ENCODE assay signal across 1 cellular context in genomic region chr6:47126647-47127339, GRCh38.
TF ChIP-seq lines count a peak whose summit lies in the region.

No MANE protein-coding gene starts in this region.

TF ChIP-seq in HepG2, 621 proteins besides CTCF, POLR2A, EP300 and RAD21 (continued from another document and continues in another):
- TF ChIP-seq, protein P1, sequence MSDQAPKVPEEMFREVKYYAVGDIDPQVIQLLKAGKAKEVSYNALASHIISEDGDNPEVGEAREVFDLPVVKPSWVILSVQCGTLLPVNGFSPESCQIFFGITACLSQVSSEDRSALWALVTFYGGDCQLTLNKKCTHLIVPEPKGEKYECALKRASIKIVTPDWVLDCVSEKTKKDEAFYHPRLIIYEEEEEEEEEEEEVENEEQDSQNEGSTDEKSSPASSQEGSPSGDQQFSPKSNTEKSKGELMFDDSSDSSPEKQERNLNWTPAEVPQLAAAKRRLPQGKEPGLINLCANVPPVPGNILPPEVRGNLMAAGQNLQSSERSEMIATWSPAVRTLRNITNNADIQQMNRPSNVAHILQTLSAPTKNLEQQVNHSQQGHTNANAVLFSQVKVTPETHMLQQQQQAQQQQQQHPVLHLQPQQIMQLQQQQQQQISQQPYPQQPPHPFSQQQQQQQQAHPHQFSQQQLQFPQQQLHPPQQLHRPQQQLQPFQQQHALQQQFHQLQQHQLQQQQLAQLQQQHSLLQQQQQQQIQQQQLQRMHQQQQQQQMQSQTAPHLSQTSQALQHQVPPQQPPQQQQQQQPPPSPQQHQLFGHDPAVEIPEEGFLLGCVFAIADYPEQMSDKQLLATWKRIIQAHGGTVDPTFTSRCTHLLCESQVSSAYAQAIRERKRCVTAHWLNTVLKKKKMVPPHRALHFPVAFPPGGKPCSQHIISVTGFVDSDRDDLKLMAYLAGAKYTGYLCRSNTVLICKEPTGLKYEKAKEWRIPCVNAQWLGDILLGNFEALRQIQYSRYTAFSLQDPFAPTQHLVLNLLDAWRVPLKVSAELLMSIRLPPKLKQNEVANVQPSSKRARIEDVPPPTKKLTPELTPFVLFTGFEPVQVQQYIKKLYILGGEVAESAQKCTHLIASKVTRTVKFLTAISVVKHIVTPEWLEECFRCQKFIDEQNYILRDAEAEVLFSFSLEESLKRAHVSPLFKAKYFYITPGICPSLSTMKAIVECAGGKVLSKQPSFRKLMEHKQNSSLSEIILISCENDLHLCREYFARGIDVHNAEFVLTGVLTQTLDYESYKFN (CRISPR knock-in tag; conservative IDR thresholded peaks at IDR 0.05), result peak; percentile 64
- 0 out of 2 replicates have a peak, but pooled peaks have one; percentile 24 for TF ChIP-seq ZNF614 (CRISPR knock-in tag; IDR thresholded peaks at IDR 0.05; ENCODE audit: borderline replicate concordance)
- no peak for TF ChIP-seq ZBTB46 (CRISPR knock-in tag; IDR thresholded peaks at IDR 0.05; ENCODE audit: borderline replicate concordance)
- peak; percentile 55; the same call in 1 of the 2 replicates for TF ChIP-seq NCOR1 (IDR thresholded peaks at IDR 0.05; ENCODE audit: borderline replicate concordance, low read length)
- no peak for TF ChIP-seq ZC3H13 (CRISPR knock-in tag; IDR thresholded peaks at IDR 0.05)
- TF ChIP-seq ZNF772 (CRISPR knock-in tag; IDR thresholded peaks at IDR 0.05), result peak; percentile 55; the same call in 1 of the 2 replicates
- no peak for TF ChIP-seq KDM4B (CRISPR knock-in tag; IDR thresholded peaks at IDR 0.05)
- TF ChIP-seq, protein P2, sequence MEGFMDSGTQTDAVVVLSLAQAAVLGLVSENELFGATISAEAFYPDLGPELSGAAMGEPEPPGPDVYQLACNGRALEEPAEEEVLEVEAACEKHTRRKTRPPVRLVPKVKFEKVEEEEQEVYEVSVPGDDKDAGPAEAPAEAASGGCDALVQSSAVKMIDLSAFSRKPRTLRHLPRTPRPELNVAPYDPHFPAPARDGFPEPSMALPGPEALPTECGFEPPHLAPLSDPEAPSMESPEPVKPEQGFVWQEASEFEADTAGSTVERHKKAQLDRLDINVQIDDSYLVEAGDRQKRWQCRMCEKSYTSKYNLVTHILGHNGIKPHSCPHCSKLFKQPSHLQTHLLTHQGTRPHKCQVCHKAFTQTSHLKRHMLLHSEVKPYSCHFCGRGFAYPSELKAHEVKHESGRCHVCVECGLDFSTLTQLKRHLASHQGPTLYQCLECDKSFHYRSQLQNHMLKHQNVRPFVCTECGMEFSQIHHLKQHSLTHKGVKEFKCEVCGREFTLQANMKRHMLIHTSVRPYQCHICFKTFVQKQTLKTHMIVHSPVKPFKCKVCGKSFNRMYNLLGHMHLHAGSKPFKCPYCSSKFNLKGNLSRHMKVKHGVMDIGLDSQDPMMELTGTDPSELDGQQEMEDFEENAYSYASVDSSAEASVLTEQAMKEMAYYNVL (CRISPR knock-in tag; IDR thresholded peaks at IDR 0.05; ENCODE audit: borderline replicate concordance), result no peak; the same call in 1 of the 2 replicates
- TF ChIP-seq TFAP4 (IDR thresholded peaks at IDR 0.05; ENCODE audit: borderline replicate concordance, low read depth), result peak; percentile 18; the same call in 1 of the 2 replicates
- TF ChIP-seq, protein P3, sequence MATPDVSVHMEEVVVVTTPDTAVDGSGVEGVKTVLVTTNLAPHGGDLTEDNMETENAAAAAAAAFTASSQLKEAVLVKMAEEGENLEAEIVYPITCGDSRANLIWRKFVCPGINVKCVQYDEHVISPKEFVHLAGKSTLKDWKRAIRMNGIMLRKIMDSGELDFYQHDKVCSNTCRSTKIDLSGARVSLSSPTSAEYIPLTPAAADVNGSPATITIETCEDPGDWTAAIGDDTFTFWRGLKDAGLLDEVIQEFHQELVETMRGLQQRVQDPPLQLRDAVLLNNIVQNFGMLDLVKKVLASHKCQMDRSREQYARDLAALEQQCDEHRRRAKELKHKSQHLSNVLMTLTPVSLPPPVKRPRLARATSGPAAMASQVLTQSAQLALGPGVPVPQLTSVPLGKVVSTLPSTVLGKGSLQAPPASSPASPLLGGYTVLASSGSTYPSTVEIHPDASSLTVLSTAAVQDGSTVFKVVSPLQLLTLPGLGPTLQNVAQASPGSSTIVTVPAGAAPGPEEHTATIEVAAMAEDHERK (CRISPR knock-in tag; IDR thresholded peaks at IDR 0.05; ENCODE audit: low read depth), result no peak
- no peak for TF ChIP-seq SOX6 (IDR thresholded peaks at IDR 0.05)
- TF ChIP-seq SOX6 (CRISPR knock-in tag; IDR thresholded peaks at IDR 0.05), result peak; percentile 61; the same call in 1 of the 2 replicates
- TF ChIP-seq ZNF572 (CRISPR knock-in tag; IDR thresholded peaks at IDR 0.05), result no peak
- no peak for TF ChIP-seq AKAP8 (CRISPR knock-in tag; IDR thresholded peaks at IDR 0.05)
- TF ChIP-seq ZSCAN25 (CRISPR knock-in tag; IDR thresholded peaks at IDR 0.05), result 0 out of 2 replicates have a peak, but pooled peaks have one; percentile 41
- TF ChIP-seq HCFC1 (IDR thresholded peaks at IDR 0.05; ENCODE audit: low read depth, low read length), result no peak
- no peak for TF ChIP-seq REL (CRISPR knock-in tag; conservative IDR thresholded peaks at IDR 0.05)
- no peak for TF ChIP-seq ZBTB3 (CRISPR knock-in tag; IDR thresholded peaks at IDR 0.05; ENCODE audit: borderline replicate concordance, low read depth)
- no peak for TF ChIP-seq MAFG (CRISPR knock-in tag; IDR thresholded peaks at IDR 0.05)
- no peak for TF ChIP-seq KDM5B (CRISPR knock-in tag; IDR thresholded peaks at IDR 0.05; ENCODE audit: borderline replicate concordance)
- no peak for TF ChIP-seq ATF7 (IDR thresholded peaks at IDR 0.05)
- TF ChIP-seq ATF7 (CRISPR knock-in tag; IDR thresholded peaks at IDR 0.05), result peak; percentile 16; the same call in 1 of the 2 replicates
- no peak for TF ChIP-seq RFX3 (CRISPR knock-in tag; IDR thresholded peaks at IDR 0.05)
- TF ChIP-seq GLI4 (CRISPR knock-in tag; IDR thresholded peaks at IDR 0.05; ENCODE audit: borderline replicate concordance), result peak; percentile 22; the same call in 1 of the 2 replicates
- peak; percentile 81; the same call in 1 of the 2 replicates for TF ChIP-seq GFI1 (CRISPR knock-in tag; IDR thresholded peaks at IDR 0.05; ENCODE audit: borderline replicate concordance)
- TF ChIP-seq ZFX (CRISPR knock-in tag; IDR thresholded peaks at IDR 0.05; ENCODE audit: low read depth), result peak; percentile 46
- TF ChIP-seq MLLT10 (CRISPR knock-in tag; IDR thresholded peaks at IDR 0.05), result no peak
- peak; percentile 47; the same call in 1 of the 2 replicates for TF ChIP-seq TFDP1 (CRISPR knock-in tag; IDR thresholded peaks at IDR 0.05; ENCODE audit: borderline replicate concordance)
- 0 out of 2 replicates have a peak, but pooled peaks have one; percentile 11 for TF ChIP-seq FOXA3 (CRISPR knock-in tag; IDR thresholded peaks at IDR 0.05)
- peak; percentile 6; the same call in 1 of the 2 replicates for TF ChIP-seq ZFP1 (CRISPR knock-in tag; IDR thresholded peaks at IDR 0.05)
- TF ChIP-seq SUZ12 (IDR thresholded peaks at IDR 0.05; ENCODE audit: low read depth, low read length), result no peak
- TF ChIP-seq ZNF350 (CRISPR knock-in tag; IDR thresholded peaks at IDR 0.05; ENCODE audit: borderline replicate concordance, low read depth), result peak; percentile 37; the same call in 1 of the 2 replicates
- no peak for TF ChIP-seq ZNF260 (CRISPR knock-in tag; IDR thresholded peaks at IDR 0.05; ENCODE audit: borderline replicate concordance, low read depth)
- TF ChIP-seq ZNF850 (CRISPR knock-in tag; conservative IDR thresholded peaks at IDR 0.05), result no peak
- TF ChIP-seq BCL3 (CRISPR knock-in tag; IDR thresholded peaks at IDR 0.05), result 0 out of 2 replicates have a peak, but pooled peaks have one; percentile 47
- TF ChIP-seq NFATC3 (CRISPR knock-in tag; IDR thresholded peaks at IDR 0.05), result no peak
- TF ChIP-seq, protein P4, sequence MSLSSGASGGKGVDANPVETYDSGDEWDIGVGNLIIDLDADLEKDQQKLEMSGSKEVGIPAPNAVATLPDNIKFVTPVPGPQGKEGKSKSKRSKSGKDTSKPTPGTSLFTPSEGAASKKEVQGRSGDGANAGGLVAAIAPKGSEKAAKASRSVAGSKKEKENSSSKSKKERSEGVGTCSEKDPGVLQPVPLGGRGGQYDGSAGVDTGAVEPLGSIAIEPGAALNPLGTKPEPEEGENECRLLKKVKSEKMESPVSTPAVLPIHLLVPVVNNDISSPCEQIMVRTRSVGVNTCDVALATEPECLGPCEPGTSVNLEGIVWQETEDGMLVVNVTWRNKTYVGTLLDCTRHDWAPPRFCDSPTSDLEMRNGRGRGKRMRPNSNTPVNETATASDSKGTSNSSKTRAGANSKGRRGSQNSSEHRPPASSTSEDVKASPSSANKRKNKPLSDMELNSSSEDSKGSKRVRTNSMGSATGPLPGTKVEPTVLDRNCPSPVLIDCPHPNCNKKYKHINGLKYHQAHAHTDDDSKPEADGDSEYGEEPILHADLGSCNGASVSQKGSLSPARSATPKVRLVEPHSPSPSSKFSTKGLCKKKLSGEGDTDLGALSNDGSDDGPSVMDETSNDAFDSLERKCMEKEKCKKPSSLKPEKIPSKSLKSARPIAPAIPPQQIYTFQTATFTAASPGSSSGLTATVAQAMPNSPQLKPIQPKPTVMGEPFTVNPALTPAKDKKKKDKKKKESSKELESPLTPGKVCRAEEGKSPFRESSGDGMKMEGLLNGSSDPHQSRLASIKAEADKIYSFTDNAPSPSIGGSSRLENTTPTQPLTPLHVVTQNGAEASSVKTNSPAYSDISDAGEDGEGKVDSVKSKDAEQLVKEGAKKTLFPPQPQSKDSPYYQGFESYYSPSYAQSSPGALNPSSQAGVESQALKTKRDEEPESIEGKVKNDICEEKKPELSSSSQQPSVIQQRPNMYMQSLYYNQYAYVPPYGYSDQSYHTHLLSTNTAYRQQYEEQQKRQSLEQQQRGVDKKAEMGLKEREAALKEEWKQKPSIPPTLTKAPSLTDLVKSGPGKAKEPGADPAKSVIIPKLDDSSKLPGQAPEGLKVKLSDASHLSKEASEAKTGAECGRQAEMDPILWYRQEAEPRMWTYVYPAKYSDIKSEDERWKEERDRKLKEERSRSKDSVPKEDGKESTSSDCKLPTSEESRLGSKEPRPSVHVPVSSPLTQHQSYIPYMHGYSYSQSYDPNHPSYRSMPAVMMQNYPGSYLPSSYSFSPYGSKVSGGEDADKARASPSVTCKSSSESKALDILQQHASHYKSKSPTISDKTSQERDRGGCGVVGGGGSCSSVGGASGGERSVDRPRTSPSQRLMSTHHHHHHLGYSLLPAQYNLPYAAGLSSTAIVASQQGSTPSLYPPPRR (CRISPR knock-in tag; IDR thresholded peaks at IDR 0.05; ENCODE audit: borderline replicate concordance), result no peak
- TF ChIP-seq DPF2 (CRISPR knock-in tag; IDR thresholded peaks at IDR 0.05; ENCODE audit: borderline replicate concordance, low read depth), result 0 out of 2 replicates have a peak, but pooled peaks have one; percentile 31
- no peak for TF ChIP-seq ZBTB7A (CRISPR knock-in tag; IDR thresholded peaks at IDR 0.05)
- peak; percentile 61; the same call in 1 of the 2 replicates for TF ChIP-seq JUN (CRISPR knock-in tag; IDR thresholded peaks at IDR 0.05)
- TF ChIP-seq MTA1 (CRISPR knock-in tag; IDR thresholded peaks at IDR 0.05; ENCODE audit: borderline replicate concordance), result no peak
- 0 out of 2 replicates have a peak, but pooled peaks have one; percentile 59 for TF ChIP-seq MED13 (CRISPR knock-in tag; IDR thresholded peaks at IDR 0.05)
- TF ChIP-seq, protein P5, sequence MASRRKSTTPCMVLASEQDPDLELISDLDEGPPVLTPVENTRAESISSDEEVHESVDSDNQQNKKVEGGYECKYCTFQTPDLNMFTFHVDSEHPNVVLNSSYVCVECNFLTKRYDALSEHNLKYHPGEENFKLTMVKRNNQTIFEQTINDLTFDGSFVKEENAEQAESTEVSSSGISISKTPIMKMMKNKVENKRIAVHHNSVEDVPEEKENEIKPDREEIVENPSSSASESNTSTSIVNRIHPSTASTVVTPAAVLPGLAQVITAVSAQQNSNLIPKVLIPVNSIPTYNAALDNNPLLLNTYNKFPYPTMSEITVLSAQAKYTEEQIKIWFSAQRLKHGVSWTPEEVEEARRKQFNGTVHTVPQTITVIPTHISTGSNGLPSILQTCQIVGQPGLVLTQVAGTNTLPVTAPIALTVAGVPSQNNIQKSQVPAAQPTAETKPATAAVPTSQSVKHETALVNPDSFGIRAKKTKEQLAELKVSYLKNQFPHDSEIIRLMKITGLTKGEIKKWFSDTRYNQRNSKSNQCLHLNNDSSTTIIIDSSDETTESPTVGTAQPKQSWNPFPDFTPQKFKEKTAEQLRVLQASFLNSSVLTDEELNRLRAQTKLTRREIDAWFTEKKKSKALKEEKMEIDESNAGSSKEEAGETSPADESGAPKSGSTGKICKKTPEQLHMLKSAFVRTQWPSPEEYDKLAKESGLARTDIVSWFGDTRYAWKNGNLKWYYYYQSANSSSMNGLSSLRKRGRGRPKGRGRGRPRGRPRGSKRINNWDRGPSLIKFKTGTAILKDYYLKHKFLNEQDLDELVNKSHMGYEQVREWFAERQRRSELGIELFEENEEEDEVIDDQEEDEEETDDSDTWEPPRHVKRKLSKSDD (CRISPR knock-in tag; IDR thresholded peaks at IDR 0.05; ENCODE audit: low read depth), result no peak
